ENCODE assay signal across 1 cellular context in the genomic region with DNA sequence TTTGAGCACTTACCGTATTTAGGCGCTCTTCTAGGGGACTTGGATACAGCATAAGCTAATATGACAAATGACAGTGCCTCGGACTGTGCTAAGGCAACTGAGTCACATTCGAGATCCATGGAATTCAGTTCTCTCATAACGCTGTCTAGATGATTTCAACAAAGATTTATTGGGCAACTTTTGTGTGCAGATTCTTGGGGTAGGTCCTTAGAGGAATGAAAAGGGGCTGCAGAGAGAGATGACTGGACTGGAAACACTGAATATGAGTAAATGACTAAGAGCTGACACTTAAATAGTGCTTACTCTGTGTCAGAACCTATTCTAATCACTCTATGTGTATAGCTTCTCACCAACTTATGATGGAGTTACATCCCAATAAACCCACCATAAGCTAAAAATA.
TF ChIP-seq lines count a peak whose summit lies in the region.

No MANE protein-coding gene starts in this region.

TF ChIP-seq in GM23338, 12 proteins besides CTCF, POLR2A, EP300 and RAD21 (continued from another document):
- TF ChIP-seq, protein P1, sequence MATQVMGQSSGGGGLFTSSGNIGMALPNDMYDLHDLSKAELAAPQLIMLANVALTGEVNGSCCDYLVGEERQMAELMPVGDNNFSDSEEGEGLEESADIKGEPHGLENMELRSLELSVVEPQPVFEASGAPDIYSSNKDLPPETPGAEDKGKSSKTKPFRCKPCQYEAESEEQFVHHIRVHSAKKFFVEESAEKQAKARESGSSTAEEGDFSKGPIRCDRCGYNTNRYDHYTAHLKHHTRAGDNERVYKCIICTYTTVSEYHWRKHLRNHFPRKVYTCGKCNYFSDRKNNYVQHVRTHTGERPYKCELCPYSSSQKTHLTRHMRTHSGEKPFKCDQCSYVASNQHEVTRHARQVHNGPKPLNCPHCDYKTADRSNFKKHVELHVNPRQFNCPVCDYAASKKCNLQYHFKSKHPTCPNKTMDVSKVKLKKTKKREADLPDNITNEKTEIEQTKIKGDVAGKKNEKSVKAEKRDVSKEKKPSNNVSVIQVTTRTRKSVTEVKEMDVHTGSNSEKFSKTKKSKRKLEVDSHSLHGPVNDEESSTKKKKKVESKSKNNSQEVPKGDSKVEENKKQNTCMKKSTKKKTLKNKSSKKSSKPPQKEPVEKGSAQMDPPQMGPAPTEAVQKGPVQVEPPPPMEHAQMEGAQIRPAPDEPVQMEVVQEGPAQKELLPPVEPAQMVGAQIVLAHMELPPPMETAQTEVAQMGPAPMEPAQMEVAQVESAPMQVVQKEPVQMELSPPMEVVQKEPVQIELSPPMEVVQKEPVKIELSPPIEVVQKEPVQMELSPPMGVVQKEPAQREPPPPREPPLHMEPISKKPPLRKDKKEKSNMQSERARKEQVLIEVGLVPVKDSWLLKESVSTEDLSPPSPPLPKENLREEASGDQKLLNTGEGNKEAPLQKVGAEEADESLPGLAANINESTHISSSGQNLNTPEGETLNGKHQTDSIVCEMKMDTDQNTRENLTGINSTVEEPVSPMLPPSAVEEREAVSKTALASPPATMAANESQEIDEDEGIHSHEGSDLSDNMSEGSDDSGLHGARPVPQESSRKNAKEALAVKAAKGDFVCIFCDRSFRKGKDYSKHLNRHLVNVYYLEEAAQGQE (IDR thresholded peaks at IDR 0.05; ENCODE audit: unreplicated experiment), result no peak
